Comparison of ENCODE assay signal across 1 cellular context in the genomic region with DNA sequence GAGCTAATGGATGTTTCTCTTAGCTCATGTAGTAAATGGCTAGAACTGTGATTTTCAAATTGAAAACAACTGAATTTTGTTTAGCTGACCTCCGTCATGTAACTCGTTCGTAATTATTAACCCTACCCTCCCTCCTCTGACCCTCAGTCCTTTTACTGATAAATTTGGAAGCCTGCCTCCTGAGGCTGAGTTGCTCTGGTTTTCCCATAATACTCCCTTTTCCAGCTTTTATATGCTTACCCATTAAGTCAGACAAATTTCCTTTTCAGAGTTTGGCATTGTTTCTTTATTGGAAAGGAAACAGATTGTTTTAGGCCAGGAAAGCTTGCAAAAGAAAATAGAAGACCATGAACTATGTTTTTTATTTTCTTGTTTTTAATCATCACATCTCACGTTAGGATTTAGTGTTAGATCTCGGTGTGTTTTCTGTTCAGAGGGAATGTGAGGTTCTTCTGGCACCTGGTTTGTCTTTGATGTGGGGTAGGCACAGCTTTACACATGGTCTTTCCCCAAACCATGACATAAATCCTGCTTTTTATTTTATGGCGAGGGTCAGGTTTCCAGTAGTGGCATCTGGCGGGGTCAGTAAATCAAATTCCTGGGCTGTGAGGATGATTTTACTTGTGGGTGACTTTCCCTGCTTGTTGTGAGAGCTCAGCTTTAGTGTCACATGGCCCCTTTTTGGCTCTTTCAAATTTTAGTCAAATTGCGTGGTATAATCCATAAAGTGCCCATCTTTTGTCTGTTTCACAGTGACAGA.
TF ChIP-seq lines count a peak whose summit lies in the region.

No MANE protein-coding gene starts in this region.

TF ChIP-seq in IMR-90, 13 proteins besides CTCF, POLR2A, EP300 and RAD21 (continued from another document):
- TF ChIP-seq, protein P1, sequence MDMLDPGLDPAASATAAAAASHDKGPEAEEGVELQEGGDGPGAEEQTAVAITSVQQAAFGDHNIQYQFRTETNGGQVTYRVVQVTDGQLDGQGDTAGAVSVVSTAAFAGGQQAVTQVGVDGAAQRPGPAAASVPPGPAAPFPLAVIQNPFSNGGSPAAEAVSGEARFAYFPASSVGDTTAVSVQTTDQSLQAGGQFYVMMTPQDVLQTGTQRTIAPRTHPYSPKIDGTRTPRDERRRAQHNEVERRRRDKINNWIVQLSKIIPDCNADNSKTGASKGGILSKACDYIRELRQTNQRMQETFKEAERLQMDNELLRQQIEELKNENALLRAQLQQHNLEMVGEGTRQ (IDR thresholded peaks at IDR 0.05; ENCODE audit: low read depth, low read length), result no peak
- TF ChIP-seq NFE2L2 (IDR thresholded peaks at IDR 0.05; ENCODE audit: low read depth, low read length) (no peak), SMC3 (IDR thresholded peaks at IDR 0.05; ENCODE audit: low read depth, low read length) (no peak), MAZ (IDR thresholded peaks at IDR 0.05; ENCODE audit: borderline replicate concordance, low read depth, low read length) (no peak), RFX5 (IDR thresholded peaks at IDR 0.05; ENCODE audit: low read depth, low read length) (no peak), FOS (IDR thresholded peaks at IDR 0.05; ENCODE audit: low read depth, low read length) (no peak), MAFK (IDR thresholded peaks at IDR 0.05; ENCODE audit: low read depth, low read length) (no peak)
TF ChIP-seq in IMR-90: peak in this region for 0.
